Comparison of ENCODE assay signal across 13 cellular contexts in the genomic region with DNA sequence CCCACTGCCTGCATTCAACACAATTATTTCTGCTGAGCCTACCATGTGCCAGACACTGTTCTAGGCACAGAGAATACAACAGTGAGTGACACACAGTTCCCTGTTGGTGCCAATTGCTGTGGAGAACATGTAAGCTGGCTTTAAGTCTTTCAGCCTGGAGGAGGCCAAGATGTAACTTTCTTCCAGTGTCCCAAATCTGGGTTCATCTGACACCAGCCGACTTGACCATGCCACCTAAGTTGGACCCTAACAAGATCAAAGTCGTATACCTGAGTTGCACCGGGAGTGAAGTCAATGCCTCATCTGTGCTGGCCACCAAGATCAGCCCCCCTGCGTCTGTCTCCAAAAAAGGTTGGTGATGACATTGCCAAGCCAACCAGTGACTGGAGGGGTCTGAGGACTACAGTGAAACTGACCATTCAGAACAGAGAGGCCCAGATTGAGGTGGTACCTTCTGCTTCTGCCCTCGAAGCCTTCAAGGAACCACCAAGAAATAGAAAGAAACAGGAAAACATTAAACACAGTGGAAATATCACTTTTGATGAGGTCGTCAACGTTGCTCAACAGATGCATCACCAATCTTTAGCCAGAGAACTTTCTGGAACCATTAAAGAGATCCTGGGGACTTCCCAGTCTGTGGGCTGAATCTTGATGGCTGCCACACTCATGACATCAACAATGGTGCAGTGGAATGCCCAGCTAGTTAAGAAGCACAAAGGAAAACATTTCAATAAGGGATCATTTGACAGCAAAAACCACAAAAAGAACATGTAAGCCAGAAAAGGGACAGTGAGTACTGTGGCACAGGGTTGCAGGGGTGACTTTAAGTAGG. TPM values are rescaled to one million over a fixed set of nuclear protein-coding genes. Genes with fewer than 3 reads are reported as not detected.
DNase-seq lines count a peak whose midpoint lies in the region; ATAC-seq and TF ChIP-seq lines count a peak whose summit lies in the region.
"Had no signal": no experiment of that assay in that cellular context is flagged by ENCODE, and none has a peak within 500 bp of the region (broad histone marks: within the 10 kb centered on the region; RNA-seq: fewer than 3 reads in every experiment).

No MANE protein-coding gene starts in this region.

- DNase-seq in AG10803 (ENCODE audit: low read depth) (peak; percentile 72), EH (ENCODE audit: low read depth) (peak; percentile 65), fibroblast of the aortic adventitia (ENCODE audit: low read depth) (peak; percentile 28), germinal center (ENCODE audit: low spot score) (no peak), NCI-H2196 (lab: John Stamatoyannopoulos, UW; ENCODE audit: unreplicated experiment) (no peak), OCI-M2 (lab: John Stamatoyannopoulos, UW; ENCODE audit: unreplicated experiment) (no peak)
- no peak for DNase-seq in activated naive CD8-positive, alpha-beta T cell treated with anti-CD3 and anti-CD28 coated beads for 36 hours
- DNase-seq: H7, heart left ventricle, left colon, NCI-H2081 treated with DMSO at 0.1 percent for 48 hours, T-helper 9 cell had no signal

- peaks cover 64% of the 10 kb centered on the region for H3K36me3 Mint-ChIP-seq in activated naive CD8-positive, alpha-beta T cell treated with anti-CD3 and anti-CD28 coated beads for 36 hours

- H3K9me3 Mint-ChIP-seq in activated naive CD8-positive, alpha-beta T cell treated with anti-CD3 and anti-CD28 coated beads for 36 hours, result peaks cover 5% of the 10 kb centered on the region

- no peak for TF ChIP-seq POLR2A in GM18505 (IDR thresholded peaks at IDR 0.05; ENCODE audit: borderline replicate concordance, extremely low read depth, insufficient read depth, insufficient read length)

- no peak for TF ChIP-seq CTCF in AG10803 (conservative IDR thresholded peaks at IDR 0.05; ENCODE audit: low read length)
- no peak for TF ChIP-seq CTCF in fibroblast of the aortic adventitia (IDR thresholded peaks at IDR 0.05; ENCODE audit: insufficient read depth, low read length)

- no peak overlapping the region for H3K4me3 ChIP-seq in AG10803 (ENCODE audit: low read length)
- H3K4me3 ChIP-seq in fibroblast of the aortic adventitia (ENCODE audit: low read depth, low read length), result no peak overlapping the region
- H3K4me3 ChIP-seq: heart left ventricle had no signal

- H3K4me3 Mint-ChIP-seq in activated naive CD8-positive, alpha-beta T cell treated with anti-CD3 and anti-CD28 coated beads for 36 hours, result peak overlapping the region; percentile 52

- no peaks in the 10 kb centered on the region for H3K27me3 Mint-ChIP-seq in activated naive CD8-positive, alpha-beta T cell treated with anti-CD3 and anti-CD28 coated beads for 36 hours

- no peak for ATAC-seq in GM18505 (IDR thresholded peaks at IDR 0.05; ENCODE audit: unreplicated experiment)
- ATAC-seq: heart left ventricle, left colon had no signal

- H3K27ac Mint-ChIP-seq in activated naive CD8-positive, alpha-beta T cell treated with anti-CD3 and anti-CD28 coated beads for 36 hours, result peak overlapping the region; percentile 96

- peaks cover 76% of the 10 kb centered on the region for H3K4me1 Mint-ChIP-seq in activated naive CD8-positive, alpha-beta T cell treated with anti-CD3 and anti-CD28 coated beads for 36 hours

RNA-seq across cellular contexts. Expression of a gene that starts 6.3 kb away (rescaled TPM):
- 10 to 100 TPM; 59.2 to 61.7 TPM for total RNA-seq in activated naive CD8-positive, alpha-beta T cell treated with anti-CD3 and anti-CD28 coated beads for 36 hours
- total RNA-seq in fibroblast of the aortic adventitia (ENCODE audit: low replicate concordance), result 0.33 and 1.6 TPM in 2 replicates

RNA-seq across cellular contexts. Expression of a gene that starts 30.9 kb away (rescaled TPM):
- total RNA-seq in activated naive CD8-positive, alpha-beta T cell treated with anti-CD3 and anti-CD28 coated beads for 36 hours, result 1,000 to 10,000 TPM; 1,816 to 1,884 TPM
- 3,849 and 4,291 TPM in 2 replicates for total RNA-seq in fibroblast of the aortic adventitia (ENCODE audit: low replicate concordance)

Comparison
In these comparisons a context has a peak if more than half of its experiments do, and no peak if none do; other contexts are left out.
1. DNase-seq: peak in AG10803 (single experiment), EH (single experiment) and fibroblast of the aortic adventitia (single experiment); none in activated naive CD8-positive, alpha-beta T cell treated with anti-CD3 and anti-CD28 coated beads for 36 hours (single experiment), germinal center (single experiment), NCI-H2196 (single experiment) and OCI-M2 (single experiment).
2. RNA of a gene that starts 6.3 kb away (total RNA-seq): 59.2 to 61.7 TPM in activated naive CD8-positive, alpha-beta T cell treated with anti-CD3 and anti-CD28 coated beads for 36 hours; 0.33 to 1.6 TPM in fibroblast of the aortic adventitia; every median in the first group is over 10 times any median in the second.